Comparison of ENCODE assay signal across 8 cellular contexts in genomic region chr13:85371254-85371653, GRCh38.
"Had no signal": no experiment of that assay in that cellular context is flagged by ENCODE, and none has a peak within 500 bp of the region (broad histone marks: within the 10 kb centered on the region; RNA-seq: fewer than 3 reads in every experiment).

No MANE protein-coding gene starts in this region.

- ATAC-seq: GM12878 had no signal

- FAIRE-seq: G401.6, GM12878, GM12891, GM12892, GM18507, GM19239 had no signal

- DNase-seq: GDM1, GF-D8 had no signal

- H3K4me3 ChIP-seq: GM12878 had no signal
